ENCODE assay signal across 9 cellular contexts in the genomic region with DNA sequence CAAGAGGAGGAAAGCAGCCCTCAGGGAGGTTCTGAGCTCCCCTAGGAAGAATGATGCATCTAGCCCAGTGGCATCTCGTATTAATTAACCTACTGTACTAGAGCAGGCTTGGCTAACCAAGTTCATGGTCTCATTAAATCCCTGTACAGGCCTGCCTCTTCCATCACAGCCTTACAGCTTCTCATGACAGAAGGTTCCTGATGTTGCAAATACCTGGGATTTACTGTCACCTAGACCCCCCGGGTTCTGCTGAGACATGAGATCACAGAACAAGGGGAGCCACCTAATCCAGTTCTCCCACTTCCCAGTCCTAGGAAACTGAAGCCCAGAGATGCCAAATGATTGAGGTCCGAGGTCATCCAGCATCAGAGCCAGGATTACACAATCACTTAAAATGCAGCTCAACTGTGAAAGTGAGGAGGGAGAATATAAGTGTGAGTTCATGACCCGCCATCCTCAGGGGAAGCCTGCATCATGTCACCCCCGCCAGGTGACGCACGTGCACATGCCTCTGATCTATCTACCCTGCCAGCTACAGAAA. TPM values are rescaled to one million over a fixed set of nuclear protein-coding genes. Genes with fewer than 3 reads are reported as not detected.
DNase-seq lines count a peak whose midpoint lies in the region; ATAC-seq lines count a peak whose summit lies in the region.
"Had no signal": no experiment of that assay in that cellular context is flagged by ENCODE, and none has a peak within 500 bp of the region (broad histone marks: within the 10 kb centered on the region; RNA-seq: fewer than 3 reads in every experiment).

No MANE protein-coding gene starts in this region.

- in situ Hi-C loops in Caki2 (cut with HindIII; ENCODE audit: low pct_unique_long_range_greater_than_20kb, low sequenced_read_pairs) = no loop called here

- DNase-seq in Caki2 (ENCODE audit: low read depth) (peak; percentile 85), SK-N-DZ (ENCODE audit: low spot score) (peak; percentile 80), glomerular visceral epithelial cell (ENCODE audit: extremely low spot score) (peak; percentile 80), renal cortical epithelial cell (ENCODE audit: low read depth) (peak; percentile 92), activated gamma-delta T cell treated with Interleukin-2 at 50 U/mL for 16 hours (no peak), cortex of kidney (lab: John Stamatoyannopoulos, UW) (no peak)
- DNase-seq: NCI-H446 treated with DMSO at 0.1 percent for 48 hours had no signal

- no peak for ATAC-seq in GM21717 (IDR thresholded peaks at IDR 0.05; ENCODE audit: unreplicated experiment)
- ATAC-seq in HG03095 (IDR thresholded peaks at IDR 0.05; ENCODE audit: unreplicated experiment) = no peak

RNA-seq across cellular contexts. Expression of a gene that starts 23.9 kb away (rescaled TPM):
- 146 and 150 TPM in 2 replicates for total RNA-seq in Caki2 (2014; rRNA removed; shearing (Covaris generic); ENCODE audit: low replicate concordance)
- 200 and 214 TPM in 2 replicates for polyA plus RNA-seq in SK-N-DZ (2014; cell fraction: cytosol; rRNA removed)
- polyA plus RNA-seq in SK-N-DZ (2014; cell fraction: nucleus; rRNA removed) = 125 and 184 TPM in 2 replicates
- 343 and 387 TPM in 2 replicates for total RNA-seq in renal cortical epithelial cell

RNA-seq across cellular contexts. Expression of a gene that starts 29.6 kb away (rescaled TPM):
- total RNA-seq in Caki2 (2014; rRNA removed; shearing (Covaris generic); ENCODE audit: low replicate concordance) = 10.3 and 15.5 TPM in 2 replicates
- polyA plus RNA-seq in SK-N-DZ (2014; cell fraction: cytosol; rRNA removed) = 18.1 and 25.0 TPM in 2 replicates
- polyA plus RNA-seq in SK-N-DZ (2014; cell fraction: nucleus; rRNA removed) = 16.9 and 19.4 TPM in 2 replicates
- total RNA-seq in renal cortical epithelial cell = 30.6 and 39.7 TPM in 2 replicates

RNA-seq across cellular contexts. Expression of a gene that starts 35.6 kb away (rescaled TPM):
- 0.78 and 2.6 TPM in 2 replicates for total RNA-seq in Caki2 (2014; rRNA removed; shearing (Covaris generic); ENCODE audit: low replicate concordance)
- polyA plus RNA-seq in SK-N-DZ (2014; cell fraction: cytosol; rRNA removed) = 1.5 and 3.5 TPM in 2 replicates
- 1.4 and 2.5 TPM in 2 replicates for polyA plus RNA-seq in SK-N-DZ (2014; cell fraction: nucleus; rRNA removed)
- 0.35 and 2.2 TPM in 2 replicates for total RNA-seq in renal cortical epithelial cell

RNA-seq across cellular contexts. Expression of a gene that starts 57.2 kb away (rescaled TPM):
- not detected in 2 replicates for total RNA-seq in Caki2 (2014; rRNA removed; shearing (Covaris generic); ENCODE audit: low replicate concordance)
- 0.39 TPM in 1 of 2 replicates, not detected in the other for polyA plus RNA-seq in SK-N-DZ (2014; cell fraction: cytosol; rRNA removed)
- 0.10 TPM in 1 of 2 replicates, not detected in the other for polyA plus RNA-seq in SK-N-DZ (2014; cell fraction: nucleus; rRNA removed)
- 0.15 TPM in 1 of 2 replicates, not detected in the other for total RNA-seq in renal cortical epithelial cell

RNA-seq across cellular contexts. Expression of a gene that starts 58.8 kb away (rescaled TPM):
- 69.5 and 97.0 TPM in 2 replicates for total RNA-seq in Caki2 (2014; rRNA removed; shearing (Covaris generic); ENCODE audit: low replicate concordance)
- 159 and 177 TPM in 2 replicates for polyA plus RNA-seq in SK-N-DZ (2014; cell fraction: cytosol; rRNA removed)
- 191 and 202 TPM in 2 replicates for polyA plus RNA-seq in SK-N-DZ (2014; cell fraction: nucleus; rRNA removed)
- 43.4 and 74.0 TPM in 2 replicates for total RNA-seq in renal cortical epithelial cell

Comparison
In these comparisons a context has a peak if more than half of its experiments do, and no peak if none do; other contexts are left out.
1. DNase-seq: peak in Caki2 (single experiment), SK-N-DZ (single experiment), glomerular visceral epithelial cell (single experiment) and renal cortical epithelial cell (single experiment); none in activated gamma-delta T cell treated with Interleukin-2 at 50 U/mL for 16 hours (single experiment) and cortex of kidney (single experiment).